In genomic region chr13:110126391-110126961, GRCh38 we compare ENCODE assay signal across 8 cellular contexts.
DNase-seq lines count a peak whose midpoint lies in the region; ATAC-seq, FAIRE-seq and TF ChIP-seq lines count a peak whose summit lies in the region.

No MANE protein-coding gene starts in this region.

- H3K4me1 ChIP-seq in lower lobe of right lung (peaks cover 31% of the 10 kb centered on the region), upper lobe of right lung (peaks cover 17% of the 10 kb centered on the region)

- no peak for TF ChIP-seq CTCF in choroid plexus epithelial cell (conservative IDR thresholded peaks at IDR 0.05; ENCODE audit: low read depth, low read length)
- no peak for TF ChIP-seq CTCF in lower lobe of right lung (IDR thresholded peaks at IDR 0.05)
- no peak for TF ChIP-seq CTCF in upper lobe of right lung (IDR thresholded peaks at IDR 0.05)
- TF ChIP-seq CTCF in D721Med (IDR thresholded peaks at IDR 0.05; ENCODE audit: insufficient read depth, missing control alignments) = no peak

- no peak for FAIRE-seq in D721Med (lab: Jason Lieb, UNC)

- H3K4me3 ChIP-seq in choroid plexus epithelial cell (ENCODE audit: low read depth, low read length) (peak overlapping the region; percentile 8), lower lobe of right lung (peak overlapping the region; percentile 23), upper lobe of right lung (no peak overlapping the region)

- H3K36me3 ChIP-seq in lower lobe of right lung = no peaks in the 10 kb centered on the region
- no peaks in the 10 kb centered on the region for H3K36me3 ChIP-seq in upper lobe of right lung

- DNase-seq in NCI-H1105 treated with DMSO at 0.1 percent for 48 hours (lab: John Stamatoyannopoulos, UW) (peak; percentile 22), NCI-H1105 (lab: John Stamatoyannopoulos, UW) (no peak), choroid plexus epithelial cell (ENCODE audit: low read depth) (peak; percentile 97), lower lobe of right lung (no peak), upper lobe of right lung (no peak), D721Med (ENCODE audit: insufficient read length, low spot score) (no peak)

- H3K9me3 ChIP-seq in lower lobe of right lung = no peaks in the 10 kb centered on the region
- H3K9me3 ChIP-seq in upper lobe of right lung = no peaks in the 10 kb centered on the region

- H3K27me3 ChIP-seq in lower lobe of right lung (ENCODE audit: low read depth) = no peaks in the 10 kb centered on the region
- no peaks in the 10 kb centered on the region for H3K27me3 ChIP-seq in upper lobe of right lung

- peak; percentile 70 to 72 for ATAC-seq in lower lobe of right lung
- peak; percentile 79 for ATAC-seq in upper lobe of right lung
- ATAC-seq in GM21381 (IDR thresholded peaks at IDR 0.05; ENCODE audit: unreplicated experiment) = no peak
- no peak for ATAC-seq in GM18861 (IDR thresholded peaks at IDR 0.05; ENCODE audit: unreplicated experiment)

- H3K27ac ChIP-seq in lower lobe of right lung (peak overlapping the region; percentile 66), upper lobe of right lung (peak overlapping the region; percentile 58)

- intact Hi-C loops in lower lobe of right lung (cut with DNase I) (no loop called here), upper lobe of right lung (cut with DNase I) (no loop called here)

Comparison
In these comparisons a context has a peak if more than half of its experiments do, and no peak if none do; other contexts are left out.
1. DNase-seq: peak in NCI-H1105 treated with DMSO at 0.1 percent for 48 hours (single experiment) and choroid plexus epithelial cell (single experiment); none in NCI-H1105 (single experiment), lower lobe of right lung (single experiment), upper lobe of right lung (single experiment) and D721Med (single experiment).
2. ATAC-seq: peak in lower lobe of right lung (2 of 2) and upper lobe of right lung (single experiment); none in GM21381 (single experiment) and GM18861 (single experiment).